12 cellular contexts compared by ENCODE assay signal in the genomic region with DNA sequence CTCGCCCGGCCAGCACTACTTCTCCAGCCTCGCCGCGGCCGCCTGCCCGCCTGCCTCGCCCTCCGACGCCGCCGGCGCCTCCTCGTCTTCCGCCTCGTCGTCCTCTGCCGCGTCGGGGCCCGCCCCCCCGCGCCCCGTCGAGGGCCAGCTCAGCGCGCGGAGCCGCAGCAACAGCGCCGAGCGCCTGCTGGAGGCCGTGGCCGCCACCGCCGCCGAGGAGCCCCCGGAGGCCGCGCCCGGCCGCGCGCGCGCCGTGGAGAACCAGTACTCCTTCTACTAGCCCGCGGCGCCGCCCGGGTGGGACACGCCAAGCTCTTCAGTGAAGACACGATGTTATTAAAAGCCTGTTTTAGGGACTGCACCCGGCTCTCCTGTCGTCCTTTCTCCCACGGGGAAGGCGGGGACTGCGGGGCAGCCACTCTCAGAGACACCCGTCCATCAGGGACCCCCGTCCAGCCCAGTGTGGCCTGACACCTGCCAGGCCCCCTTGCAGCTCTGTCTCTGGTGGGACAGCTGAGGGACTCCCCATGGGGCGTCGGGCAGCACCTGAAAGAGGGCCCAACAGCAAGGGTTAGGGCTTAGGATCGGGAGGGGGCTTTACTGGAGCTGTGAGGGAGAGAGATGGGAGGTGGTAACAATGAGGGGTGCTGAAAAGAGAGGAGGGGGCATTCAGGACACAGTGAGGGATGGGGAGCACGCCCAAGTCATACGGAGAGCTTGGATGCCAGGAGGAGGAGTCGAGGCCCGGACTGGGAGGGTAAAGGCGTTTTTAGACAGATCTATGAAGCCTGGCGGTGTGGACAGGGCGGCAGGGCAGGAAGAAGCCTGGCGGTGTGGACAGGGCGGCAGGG. TPM values are rescaled to one million over a fixed set of nuclear protein-coding genes. Genes with fewer than 3 reads are reported as not detected.
DNase-seq lines count a peak whose midpoint lies in the region; ATAC-seq and TF ChIP-seq lines count a peak whose summit lies in the region.
"Had no signal": no experiment of that assay in that cellular context is flagged by ENCODE, and none has a peak within 500 bp of the region (broad histone marks: within the 10 kb centered on the region; RNA-seq: fewer than 3 reads in every experiment).

No MANE protein-coding gene starts in this region.

- no peak overlapping the region for H3K9ac ChIP-seq in HUES6 (ENCODE audit: low read length)
- H3K9ac ChIP-seq: parathyroid adenoma had no signal

- no peak for ATAC-seq in HG03097 (IDR thresholded peaks at IDR 0.05; ENCODE audit: low FRiP score, unreplicated experiment)
- no peak for ATAC-seq in GM19328 (IDR thresholded peaks at IDR 0.05; ENCODE audit: unreplicated experiment)

- no peak overlapping the region for H3K27ac Mint-ChIP-seq in neural crest cell (ENCODE audit: unreplicated experiment)

- H3K4me1 ChIP-seq in HUES6 (ENCODE audit: control insufficient read depth, insufficient read depth, low read length) = peaks cover 20% of the 10 kb centered on the region
- peaks cover 0 to 29% (median 7%) of the 10 kb centered on the region in 3 donors for H3K4me1 ChIP-seq in esophagus squamous epithelium
- H3K4me1 ChIP-seq: parathyroid adenoma had no signal

- H3K36me3 Mint-ChIP-seq in neural crest cell (ENCODE audit: low read depth) = no peaks in the 10 kb centered on the region

- H3K27me3 Mint-ChIP-seq in neural crest cell (ENCODE audit: low read depth) = peaks cover 3% of the 10 kb centered on the region

- intact Hi-C loops in esophagus squamous epithelium (cut with DNase I) = no loop called here

- H3K36me3 ChIP-seq in HUES6 (ENCODE audit: control insufficient read depth, insufficient read depth, low read length) (peaks cover 2% of the 10 kb centered on the region; the same call in 1 of the 2 replicates), esophagus squamous epithelium (no peaks in the 10 kb centered on the region)

- no peaks in the 10 kb centered on the region for H3K9me3 Mint-ChIP-seq in neural crest cell

- no peaks in the 10 kb centered on the region for H3K4me1 Mint-ChIP-seq in neural crest cell

- no peaks in the 10 kb centered on the region for H3K9me3 ChIP-seq in HUES6 (ENCODE audit: control insufficient read depth, insufficient read depth, low read depth, low read length)
- H3K9me3 ChIP-seq in esophagus squamous epithelium = no peaks in the 10 kb centered on the region

- H3K27ac ChIP-seq in HUES6 (ENCODE audit: low read depth, low read length) (no peak overlapping the region), esophagus squamous epithelium (peak overlapping the region in 3 of 4 donors; percentile 26 to 46 (median 30))
- H3K27ac ChIP-seq: parathyroid adenoma had no signal

- peak in 1 of 6 experiments; percentile 16 for TF ChIP-seq CTCF in esophagus squamous epithelium (IDR thresholded peaks at IDR 0.05)
- no peak for TF ChIP-seq CTCF in neural crest cell (conservative IDR thresholded peaks at IDR 0.05)

- TF ChIP-seq POLR2A in esophagus squamous epithelium (IDR thresholded peaks at IDR 0.05) = no peak

- H3K4me3 ChIP-seq in HUES6 (ENCODE audit: low read depth, low read length) (peak overlapping the region; percentile 32), esophagus squamous epithelium (peak overlapping the region in 2 of 4 donors; percentile 10 to 46)

- 61 to 74% methylated on average over 10 of the region's 73 CpGs for WGBS in esophagus squamous epithelium, 2 donors

- no peak overlapping the region for H3K4me3 Mint-ChIP-seq in neural crest cell

- H3K27me3 ChIP-seq in HUES6 (ENCODE audit: control insufficient read depth, insufficient read depth, low read length) (peaks cover 16% of the 10 kb centered on the region; the same call in 1 of the 2 replicates), esophagus squamous epithelium (peaks cover 0 to 29% (median 0%) of the 10 kb centered on the region in 4 donors)

- DNase-seq in DMS53 (lab: John Stamatoyannopoulos, UW) (peak; percentile 82), esophagus squamous epithelium (lab: John Stamatoyannopoulos, UW) (no peak), neural crest cell (ENCODE audit: low read depth, low spot score) (peak; percentile 33), NCI-H187 treated with DMSO at 0.1 percent for 48 hours (lab: John Stamatoyannopoulos, UW) (no peak), HuH-7 (ENCODE audit: low spot score) (no peak)
- DNase-seq: GF-D8, NCI-H226 had no signal

RNA-seq across cellular contexts. Expression of a gene that starts 34.7 kb away (rescaled TPM):
- total RNA-seq in esophagus squamous epithelium (not detected), neural crest cell (not detected in 2 replicates)
- total RNA-seq: HT-29 had no signal

RNA-seq across cellular contexts. Expression of a gene that starts 34.9 kb away (rescaled TPM):
- total RNA-seq in esophagus squamous epithelium (1 to 10 TPM in 3 of 4 donors, under 1 TPM in 1; 0.47 to 7.3 (median 2.2) TPM), neural crest cell (13.3 and 16.4 TPM in 2 replicates)

Comparison
In these comparisons a context has a peak if more than half of its experiments do, and no peak if none do; other contexts are left out.
1. DNase-seq: peak in DMS53 (single experiment) and neural crest cell (single experiment); none in esophagus squamous epithelium (single experiment), NCI-H187 treated with DMSO at 0.1 percent for 48 hours (single experiment) and HuH-7 (single experiment).